In the genomic region with DNA sequence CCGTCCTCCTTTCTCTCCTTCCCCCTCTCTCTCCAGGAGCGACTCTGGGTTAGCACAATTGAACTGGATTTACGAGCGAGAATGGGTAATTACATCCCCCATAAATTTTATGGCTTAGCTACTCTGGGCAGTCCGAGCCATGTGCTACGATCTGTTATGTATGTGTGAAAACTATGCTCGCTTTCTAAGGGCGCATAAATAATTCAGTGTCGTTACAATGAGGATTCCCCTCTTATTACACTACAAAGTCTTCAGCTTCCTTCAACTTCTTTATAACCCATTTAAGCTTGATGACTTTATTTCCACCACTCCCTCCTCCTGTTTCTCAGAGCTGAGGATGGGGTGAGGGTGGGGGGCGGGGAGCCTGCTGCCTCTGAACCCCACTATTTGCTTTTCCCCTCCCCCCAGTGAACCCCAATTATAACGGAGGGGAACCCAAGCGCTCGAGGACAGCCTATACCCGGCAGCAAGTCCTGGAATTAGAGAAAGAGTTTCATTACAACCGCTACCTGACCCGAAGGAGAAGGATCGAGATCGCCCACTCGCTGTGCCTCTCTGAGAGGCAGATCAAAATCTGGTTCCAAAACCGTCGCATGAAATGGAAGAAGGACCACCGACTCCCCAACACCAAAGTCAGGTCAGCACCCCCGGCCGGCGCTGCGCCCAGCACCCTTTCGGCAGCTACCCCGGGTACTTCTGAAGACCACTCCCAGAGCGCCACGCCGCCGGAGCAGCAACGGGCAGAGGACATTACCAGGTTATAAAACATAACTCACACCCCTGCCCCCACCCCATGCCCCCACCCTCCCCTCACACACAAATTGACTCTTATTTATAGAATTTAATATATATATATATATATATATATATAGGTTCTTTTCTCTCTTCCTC, we compare ENCODE assay signal across 1 cellular context.
TF ChIP-seq lines count a peak whose summit lies in the region.

No MANE protein-coding gene starts in this region.

TF ChIP-seq in A549, 52 proteins besides CTCF, POLR2A, EP300 and RAD21:
- no peak for TF ChIP-seq ELK1 (IDR thresholded peaks at IDR 0.05; ENCODE audit: low read depth, low read length)
